In genomic region chr10:76310681-76311080, GRCh38 we compare ENCODE assay signal across 13 cellular contexts.
"Had no signal": no experiment of that assay in that cellular context is flagged by ENCODE, and none has a peak within 500 bp of the region (broad histone marks: within the 10 kb centered on the region; RNA-seq: fewer than 3 reads in every experiment).

No MANE protein-coding gene starts in this region.

- H3K4me3 Mint-ChIP-seq: activated B cell treated with CpG ODN at 0.5 μM for 24 hours; activated CD4-positive, alpha-beta T cell treated with anti-CD3 and anti-CD28 coated beads, Interleukin-2, amount 10 ng/mL, durations not matched to agents 7 days and 5 days; activated naive CD8-positive, alpha-beta T cell treated with anti-CD3 and anti-CD28 coated beads, Interleukin-2, amount 50 U/mL, for 24 hours; neural crest cell; T-helper 1 cell treated with Interleukin-12 subunit alpha and Interleukin-12 subunit beta and Interleukin-4 antibody, amounts not matched to agents 30 μg/mL and 1 μg/mL, for 36 hours had no signal

- H3K4me1 Mint-ChIP-seq: activated B cell treated with CpG ODN at 0.5 μM for 24 hours; activated CD4-positive, alpha-beta T cell treated with anti-CD3 and anti-CD28 coated beads, Interleukin-2, amount 10 ng/mL, durations not matched to agents 7 days and 5 days; activated naive CD8-positive, alpha-beta T cell treated with anti-CD3 and anti-CD28 coated beads, Interleukin-2, amount 50 U/mL, for 24 hours had no signal

- H3K36me3 ChIP-seq: ovary, tibial nerve had no signal

- H3K27ac ChIP-seq: body of pancreas had no signal

- H3K4me3 ChIP-seq: body of pancreas, ovary, tibial nerve had no signal

- H3K27me3 ChIP-seq: body of pancreas, ovary, tibial nerve had no signal

- H3K9me3 Mint-ChIP-seq: activated B cell treated with CpG ODN at 0.5 μM for 24 hours; activated CD4-positive, alpha-beta T cell treated with anti-CD3 and anti-CD28 coated beads, Interleukin-2, amount 10 ng/mL, durations not matched to agents 7 days and 5 days; neural crest cell; T-helper 1 cell treated with Interleukin-12 subunit alpha and Interleukin-12 subunit beta and Interleukin-4 antibody, amounts not matched to agents 30 μg/mL and 1 μg/mL, for 36 hours had no signal

- H3K27ac Mint-ChIP-seq: activated B cell treated with CpG ODN at 0.5 μM for 24 hours; activated CD4-positive, alpha-beta T cell treated with anti-CD3 and anti-CD28 coated beads, Interleukin-2, amount 10 ng/mL, durations not matched to agents 7 days and 5 days; activated naive CD8-positive, alpha-beta T cell treated with anti-CD3 and anti-CD28 coated beads, Interleukin-2, amount 50 U/mL, for 24 hours; T-helper 1 cell treated with Interleukin-12 subunit alpha and Interleukin-12 subunit beta and Interleukin-4 antibody, amounts not matched to agents 30 μg/mL and 1 μg/mL, for 36 hours had no signal

- DNase-seq: activated B cell treated with CpG ODN at 0.5 μM for 24 hours; activated CD4-positive, alpha-beta T cell treated with anti-CD3 and anti-CD28 coated beads, Interleukin-2, amount 10 ng/mL, durations not matched to agents 7 days and 5 days; activated CD8-positive, alpha-beta memory T cell treated with anti-CD3 and anti-CD28 coated beads for 24 hours; activated naive CD4-positive, alpha-beta T cell treated with Interleukin-2 at 50 U/mL for 16 hours; activated naive CD8-positive, alpha-beta T cell treated with anti-CD3 and anti-CD28 coated beads, Interleukin-2, amount 50 U/mL, for 24 hours; body of pancreas; cerebellar nuclear complex; foreskin fibroblast; ovary; small intestine had no signal

- H3K27me3 Mint-ChIP-seq: activated CD4-positive, alpha-beta T cell treated with anti-CD3 and anti-CD28 coated beads, Interleukin-2, amount 10 ng/mL, durations not matched to agents 7 days and 5 days had no signal

- H3K9me3 ChIP-seq: body of pancreas, ovary, tibial nerve had no signal
